Comparison of ENCODE assay signal across 1 cellular context in genomic region chr5:150122158-150122510, GRCh38.
TF ChIP-seq lines count a peak whose summit lies in the region.

No MANE protein-coding gene starts in this region.

TF ChIP-seq in K562, 482 proteins besides CTCF, POLR2A, EP300 and RAD21 (continued from another document and continues in another):
- TF ChIP-seq PRDM10 (IDR thresholded peaks at IDR 0.05; ENCODE audit: partially characterized antibody) = no peak
- TF ChIP-seq SMC3 (conservative IDR thresholded peaks at IDR 0.05; ENCODE audit: insufficient read depth, low read depth, low read length) = peak; percentile 68
- TF ChIP-seq MAFF (IDR thresholded peaks at IDR 0.05; ENCODE audit: low read length) = no peak
- TF ChIP-seq POU5F1 (IDR thresholded peaks at IDR 0.05; ENCODE audit: borderline replicate concordance, low read depth, low read length, partially characterized antibody) = no peak
- TF ChIP-seq NR4A1 (CRISPR knock-in tag; IDR thresholded peaks at IDR 0.05) = no peak
- no peak for TF ChIP-seq NR4A1 (tag; IDR thresholded peaks at IDR 0.05)
- no peak for TF ChIP-seq NCOA1 (IDR thresholded peaks at IDR 0.05; ENCODE audit: low read depth)
- TF ChIP-seq RNF2 (IDR thresholded peaks at IDR 0.05) = no peak
- TF ChIP-seq ZNF785 (CRISPR knock-in tag; IDR thresholded peaks at IDR 0.05) = no peak
- no peak for TF ChIP-seq CBX5 (IDR thresholded peaks at IDR 0.05; ENCODE audit: borderline replicate concordance, low read depth)
- no peak for TF ChIP-seq MGA (IDR thresholded peaks at IDR 0.05)
- TF ChIP-seq BRCA1 (IDR thresholded peaks at IDR 0.05) = no peak
- no peak for TF ChIP-seq BRCA1 (CRISPR knock-in tag; IDR thresholded peaks at IDR 0.05)
- TF ChIP-seq HDAC3 (IDR thresholded peaks at IDR 0.05; ENCODE audit: borderline replicate concordance, partially characterized antibody) = no peak
- TF ChIP-seq KAT2B (IDR thresholded peaks at IDR 0.05; ENCODE audit: low read depth, low read length) = no peak
- no peak for TF ChIP-seq FUS (optimal IDR thresholded peaks at IDR 0.05; ENCODE audit: low read depth, low read length)
- no peak for TF ChIP-seq FOXJ3 (CRISPR knock-in tag; IDR thresholded peaks at IDR 0.05)
- no peak for TF ChIP-seq ZNF121 (CRISPR knock-in tag; conservative IDR thresholded peaks at IDR 0.05)
- no peak for TF ChIP-seq ZNF717 (CRISPR knock-in tag; IDR thresholded peaks at IDR 0.05)
- no peak for TF ChIP-seq HBP1 (CRISPR knock-in tag; IDR thresholded peaks at IDR 0.05)
- TF ChIP-seq ZNF740 (CRISPR knock-in tag; IDR thresholded peaks at IDR 0.05) = no peak
- no peak for TF ChIP-seq ZNF740 (tag; IDR thresholded peaks at IDR 0.05)
- no peak for TF ChIP-seq PREB (CRISPR knock-in tag; IDR thresholded peaks at IDR 0.05)
- no peak for TF ChIP-seq ZNF277 (CRISPR knock-in tag; IDR thresholded peaks at IDR 0.05; ENCODE audit: borderline replicate concordance)
- 0 out of 4 replicates have a peak, but pooled peaks of 1 of the 2 experiments have one; percentile 20 for TF ChIP-seq NRF1 (conservative IDR thresholded peaks at IDR 0.05 in 1 of 2, IDR thresholded peaks at IDR 0.05 in 1 of 2)
- TF ChIP-seq PTTG1 (tag; IDR thresholded peaks at IDR 0.05; ENCODE audit: low read depth) = no peak
- no peak for TF ChIP-seq GTF2B (IDR thresholded peaks at IDR 0.05; ENCODE audit: extremely low read depth, insufficient read length)
- TF ChIP-seq FOXP4 (CRISPR knock-in tag; IDR thresholded peaks at IDR 0.05; ENCODE audit: borderline replicate concordance) = no peak
- no peak for TF ChIP-seq ZBTB34 (CRISPR knock-in tag; IDR thresholded peaks at IDR 0.05)
- 0 out of 2 replicates have a peak, but pooled peaks have one; percentile 32 for TF ChIP-seq GABPA (tag; conservative IDR thresholded peaks at IDR 0.05; ENCODE audit: low read depth)
- peak; percentile 45; the same call in 1 of the 2 replicates for TF ChIP-seq ETV1 (tag; conservative IDR thresholded peaks at IDR 0.05; ENCODE audit: low read depth)
